In the genomic region with DNA sequence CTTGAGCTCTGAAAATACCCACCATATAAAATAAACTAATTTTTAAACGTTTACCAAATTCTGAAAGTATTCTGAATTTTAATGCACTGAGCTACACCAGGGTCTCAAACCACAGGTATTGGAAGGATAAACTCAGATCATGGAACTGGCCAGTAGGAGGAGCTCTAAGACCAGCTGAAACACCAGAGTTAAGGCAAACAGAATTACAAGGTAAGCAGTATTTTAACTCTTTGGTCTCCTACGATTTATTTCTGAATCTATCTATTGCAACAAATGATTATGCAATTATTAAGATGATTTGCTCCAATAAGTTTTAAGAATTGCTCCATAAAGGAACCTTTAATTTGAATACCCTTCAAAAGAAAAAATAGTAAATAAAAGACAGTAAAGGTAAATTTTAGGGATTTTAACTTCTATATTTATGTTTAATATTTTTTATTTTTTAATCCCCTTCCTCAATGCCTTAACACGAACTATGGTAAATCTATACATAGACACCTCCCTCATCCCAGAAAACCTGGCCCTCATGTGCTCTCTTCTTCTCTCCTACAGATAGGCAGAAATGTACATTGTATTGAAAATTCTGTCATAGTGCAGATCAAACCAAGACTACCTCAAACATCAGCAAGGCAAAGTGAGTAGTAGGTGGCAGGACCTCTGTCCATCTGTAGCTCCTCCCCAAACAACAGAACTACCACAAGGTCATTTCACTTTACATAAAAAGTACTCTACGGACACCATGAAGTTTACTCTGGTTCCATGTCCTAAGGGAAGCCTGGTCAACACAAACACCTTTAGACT, we compare ENCODE assay signal across 8 cellular contexts. TPM values are rescaled to one million over a fixed set of nuclear protein-coding genes. Genes with fewer than 3 reads are reported as not detected.
DNase-seq lines count a peak whose midpoint lies in the region; ATAC-seq lines count a peak whose summit lies in the region.

No MANE protein-coding gene starts in this region.

- no peak overlapping the region for H3K27ac Mint-ChIP-seq in T-helper 17 cell

- H3K4me1 Mint-ChIP-seq in T-helper 17 cell, result peaks cover 7% of the 10 kb centered on the region

- no peaks in the 10 kb centered on the region for H3K27me3 Mint-ChIP-seq in T-helper 17 cell

- no peaks in the 10 kb centered on the region for H3K9me3 ChIP-seq in T-helper 17 cell (ENCODE audit: control insufficient read depth, low read length, poor library complexity, severe bottlenecking)

- DNase-seq in NCI-H446 (lab: John Stamatoyannopoulos, UW), result peak; percentile 19 to 72
- no peak for DNase-seq in NCI-H446 treated with DMSO at 0.1 percent for 48 hours (lab: John Stamatoyannopoulos, UW)
- DNase-seq in NCI-H1105 treated with DMSO at 0.1 percent for 48 hours (lab: John Stamatoyannopoulos, UW), result peak; percentile 71
- peak; percentile 19 to 61 (median 31) for DNase-seq in T-helper 17 cell
- peak in 34 of 58 donors; percentile 4 to 79 (median 52) for DNase-seq in anterior cingulate cortex (lab: John Stamatoyannopoulos, UW)
- peak; percentile 38 for DNase-seq in hepatic stellate cell (ENCODE audit: low spot score)
- DNase-seq in smooth muscle cell of the brain vasculature (ENCODE audit: low read depth, low spot score), result peak; percentile 72

- H3K4me3 Mint-ChIP-seq in T-helper 17 cell, result no peak overlapping the region

- peak; percentile 92 for ATAC-seq in HG02678 (IDR thresholded peaks at IDR 0.05; ENCODE audit: unreplicated experiment)
- ATAC-seq in T-helper 17 cell, result peak; percentile 89

- H3K36me3 Mint-ChIP-seq in T-helper 17 cell (ENCODE audit: low read depth), result no peaks in the 10 kb centered on the region

RNA-seq across cellular contexts. Expression of gene SMLR1, which starts 58.4 kb away (rescaled TPM):
- total RNA-seq in T-helper 17 cell, result not detected
